30 cellular contexts compared by ENCODE assay signal in the genomic region with DNA sequence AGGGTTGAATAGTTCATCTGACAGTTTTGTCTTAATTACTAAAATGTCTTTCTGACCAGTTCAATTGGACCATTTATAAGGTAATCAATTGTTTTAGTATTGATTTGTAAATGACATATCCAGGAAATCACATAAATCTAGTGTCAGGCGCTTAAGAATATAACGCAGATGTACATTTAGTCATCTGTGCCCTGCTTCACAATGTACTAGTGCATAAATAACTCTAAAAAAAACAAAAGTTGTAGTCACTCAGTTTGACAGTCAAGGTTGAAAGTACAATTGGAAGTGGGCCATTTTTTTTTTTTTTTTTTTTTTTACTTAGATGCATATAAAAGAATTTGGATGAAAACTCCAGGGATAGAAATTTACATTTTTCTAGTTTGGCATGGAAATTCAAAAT.
DNase-seq lines count a peak whose midpoint lies in the region; ATAC-seq and FAIRE-seq lines count a peak whose summit lies in the region.
"Had no signal": no experiment of that assay in that cellular context is flagged by ENCODE, and none has a peak within 500 bp of the region (broad histone marks: within the 10 kb centered on the region; RNA-seq: fewer than 3 reads in every experiment).

No MANE protein-coding gene starts in this region.

- H3K27ac Mint-ChIP-seq in activated T-helper 17 cell treated with anti-CD3 and anti-CD28 coated beads, Interleukin-2, amount 50 U/mL, for 72 hours, result no peak overlapping the region
- H3K27ac Mint-ChIP-seq in activated CD4-positive, alpha-beta memory T cell treated with anti-CD3 and anti-CD28 coated beads for 36 hours, result no peak overlapping the region
- H3K27ac Mint-ChIP-seq: activated CD4-positive, alpha-beta T cell treated with anti-CD3 and anti-CD28 coated beads for 36 hours; activated naive CD8-positive, alpha-beta T cell treated with anti-CD3 and anti-CD28 coated beads for 36 hours; B cell; CD8-positive, alpha-beta T cell; natural killer cell had no signal

- DNase-seq in ELR (ENCODE audit: low read depth) (peak; percentile 12), RCC 7860 (ENCODE audit: low spot score) (peak; percentile 14), dermis blood vessel endothelial cell (peak; percentile 46), kidney glomerular epithelial cell (lab: John Stamatoyannopoulos, UW) (peak; percentile 50), SIG-M5 (lab: John Stamatoyannopoulos, UW) (no peak)
- DNase-seq in activated CD4-positive, alpha-beta memory T cell treated with anti-CD3 and anti-CD28 coated beads for 36 hours, result no peak
- DNase-seq: activated CD4-positive, alpha-beta T cell treated with anti-CD3 and anti-CD28 coated beads for 36 hours; activated effector memory CD4-positive, alpha-beta T cell treated with Interleukin-2 at 50 U/mL for 16 hours; activated naive CD8-positive, alpha-beta T cell treated with anti-CD3 and anti-CD28 coated beads for 36 hours; activated T-cell treated with anti-CD3 and anti-CD28 coated beads for 4 hours; CD8-positive, alpha-beta T cell; effector CD4-positive, alpha-beta T cell; foreskin keratinocyte; GOT3; left ventricle myocardium superior; natural killer cell; NCI-H1092 treated with DMSO at 0.1 percent for 48 hours; NCI-H2029; NCI-H2227 treated with DMSO at 0.1 percent for 48 hours; NCI-H774; occipital lobe; RPMI8226; small intestine; stimulated activated CD4-positive, alpha-beta T cell treated with anti-CD3 and anti-CD28 coated beads, Interleukin-1b, Interleukin-23, amount 100 ng/mL, for 48 hours; stimulated activated CD8-positive, alpha-beta memory T cell treated with anti-CD3 and anti-CD28 coated beads, Interleukin-4, amount 100 ng/mL, for 48 hours; stomach; T-helper 2 cell had no signal

- intact Hi-C loops in activated CD4-positive, alpha-beta memory T cell treated with anti-CD3 and anti-CD28 coated beads for 36 hours (cut with micrococcal nuclease), result no loop called here

- H3K4me1 Mint-ChIP-seq in activated T-helper 17 cell treated with anti-CD3 and anti-CD28 coated beads, Interleukin-2, amount 50 U/mL, for 72 hours, result no peaks in the 10 kb centered on the region
- no peaks in the 10 kb centered on the region for H3K4me1 Mint-ChIP-seq in activated CD4-positive, alpha-beta memory T cell treated with anti-CD3 and anti-CD28 coated beads for 36 hours (ENCODE audit: low read depth)
- H3K4me1 Mint-ChIP-seq: activated CD4-positive, alpha-beta T cell treated with anti-CD3 and anti-CD28 coated beads for 36 hours had no signal

- FAIRE-seq in RCC 7860 (lab: Jason Lieb, UNC), result peak; percentile 79
- FAIRE-seq: small intestine had no signal

- H3K36me3 Mint-ChIP-seq in activated T-helper 17 cell treated with anti-CD3 and anti-CD28 coated beads, Interleukin-2, amount 50 U/mL, for 72 hours (ENCODE audit: low read depth), result no peaks in the 10 kb centered on the region
- no peaks in the 10 kb centered on the region for H3K36me3 Mint-ChIP-seq in activated CD4-positive, alpha-beta memory T cell treated with anti-CD3 and anti-CD28 coated beads for 36 hours
- H3K36me3 Mint-ChIP-seq: activated naive CD8-positive, alpha-beta T cell treated with anti-CD3 and anti-CD28 coated beads for 36 hours; CD8-positive, alpha-beta T cell; natural killer cell had no signal

- POLR2A ChIA-PET in activated CD4-positive, alpha-beta memory T cell treated with anti-CD3 and anti-CD28 coated beads for 36 hours (lab: Charles Lee), result no interaction called here

- no peaks in the 10 kb centered on the region for H3K27me3 Mint-ChIP-seq in activated T-helper 17 cell treated with anti-CD3 and anti-CD28 coated beads, Interleukin-2, amount 50 U/mL, for 72 hours
- H3K27me3 Mint-ChIP-seq in activated CD4-positive, alpha-beta memory T cell treated with anti-CD3 and anti-CD28 coated beads for 36 hours, result no peaks in the 10 kb centered on the region
- H3K27me3 Mint-ChIP-seq: activated CD4-positive, alpha-beta T cell treated with anti-CD3 and anti-CD28 coated beads for 36 hours; activated naive CD8-positive, alpha-beta T cell treated with anti-CD3 and anti-CD28 coated beads for 36 hours had no signal

- peaks cover 4% of the 10 kb centered on the region for H3K9me3 Mint-ChIP-seq in activated T-helper 17 cell treated with anti-CD3 and anti-CD28 coated beads, Interleukin-2, amount 50 U/mL, for 72 hours
- no peaks in the 10 kb centered on the region for H3K9me3 Mint-ChIP-seq in activated CD4-positive, alpha-beta memory T cell treated with anti-CD3 and anti-CD28 coated beads for 36 hours
- H3K9me3 Mint-ChIP-seq: natural killer cell had no signal

- H3K4me3 Mint-ChIP-seq in activated T-helper 17 cell treated with anti-CD3 and anti-CD28 coated beads, Interleukin-2, amount 50 U/mL, for 72 hours, result no peak overlapping the region
- H3K4me3 Mint-ChIP-seq in activated CD4-positive, alpha-beta memory T cell treated with anti-CD3 and anti-CD28 coated beads for 36 hours, result no peak overlapping the region
- H3K4me3 Mint-ChIP-seq: activated CD4-positive, alpha-beta T cell treated with anti-CD3 and anti-CD28 coated beads for 36 hours; activated naive CD8-positive, alpha-beta T cell treated with anti-CD3 and anti-CD28 coated beads for 36 hours; B cell; CD8-positive, alpha-beta T cell; natural killer cell had no signal

- no peak for ATAC-seq in HG03565 (IDR thresholded peaks at IDR 0.05; ENCODE audit: unreplicated experiment)
- no peak for ATAC-seq in activated T-helper 17 cell treated with anti-CD3 and anti-CD28 coated beads, Interleukin-2, amount 50 U/mL, for 72 hours (replicated peaks)
- ATAC-seq: activated CD4-positive, alpha-beta T cell treated with anti-CD3 and anti-CD28 coated beads for 36 hours; CD8-positive, alpha-beta T cell; foreskin keratinocyte; left ventricle myocardium superior; natural killer cell had no signal

- CTCF ChIA-PET in activated CD4-positive, alpha-beta memory T cell treated with anti-CD3 and anti-CD28 coated beads for 36 hours (lab: Charles Lee), result no interaction called here

Comparison
In these comparisons a context has a peak if more than half of its experiments do, and no peak if none do; other contexts are left out.
1. DNase-seq: peak in ELR (single experiment), RCC 7860 (single experiment), dermis blood vessel endothelial cell (single experiment) and kidney glomerular epithelial cell (single experiment); none in SIG-M5 (single experiment) and activated CD4-positive, alpha-beta memory T cell treated with anti-CD3 and anti-CD28 coated beads for 36 hours (single experiment).